In genomic region chr1:21828506-21829210, GRCh38 we compare ENCODE assay signal across 22 cellular contexts. TPM values are rescaled to one million over a fixed set of nuclear protein-coding genes. Genes with fewer than 3 reads are reported as not detected.
"Had no signal": no experiment of that assay in that cellular context is flagged by ENCODE, and none has a peak within 500 bp of the region (broad histone marks: within the 10 kb centered on the region; RNA-seq: fewer than 3 reads in every experiment).

No MANE protein-coding gene starts in this region.

- H3K4me1 Mint-ChIP-seq: naive B cell; nephron; stimulated activated naive CD8-positive, alpha-beta T cell treated with anti-CD3 and anti-CD28 coated beads, Interleukin-15, amount 100 ng/mL, for 72 hours had no signal

- DNase-seq: cerebellar nuclear complex; dermis blood vessel endothelial cell; foreskin melanocyte; hippocampal formation; left ventricle myocardium superior; mesendoderm; naive B cell; sigmoid colon; stimulated activated CD4-positive, alpha-beta T cell treated with anti-CD3 and anti-CD28 coated beads, Interleukin-2, amount 100 ng/mL, for 24 hours; stimulated activated CD4-positive, alpha-beta T cell treated with anti-CD3 and anti-CD28 coated beads, Interleukin-4, amount 100 ng/mL, for 4 hours; stimulated activated naive B cell treated with anti-CD40 and anti-IgM and Interleukin-4, amounts not matched to agents 10 μg/mL and 1 μg/mL and 100 μg/mL, for 72 hours; stimulated activated naive CD8-positive, alpha-beta T cell treated with anti-CD3 and anti-CD28 coated beads, Interleukin-15, amount 100 ng/mL, for 72 hours; testis had no signal

- H3K27ac ChIP-seq: sigmoid colon, skin epidermis, testis, tibial nerve had no signal

- H3K27me3 ChIP-seq: heart left ventricle, sigmoid colon, testis, tibial nerve had no signal

- H3K27me3 Mint-ChIP-seq: stimulated activated naive CD8-positive, alpha-beta T cell treated with anti-CD3 and anti-CD28 coated beads, Interleukin-15, amount 100 ng/mL, for 72 hours had no signal

- H3K4me3 Mint-ChIP-seq: naive B cell; nephron; stimulated activated naive B cell treated with anti-CD40 and anti-IgM and Interleukin-4, amounts not matched to agents 10 μg/mL and 1 μg/mL and 100 μg/mL, for 72 hours; stimulated activated naive CD8-positive, alpha-beta T cell treated with anti-CD3 and anti-CD28 coated beads, Interleukin-15, amount 100 ng/mL, for 72 hours had no signal

- H3K9me3 ChIP-seq: heart left ventricle, sigmoid colon, testis, tibial nerve had no signal

- ATAC-seq: left ventricle myocardium superior; stimulated activated naive B cell treated with anti-CD40 and anti-IgM and Interleukin-4, amounts not matched to agents 10 μg/mL and 1 μg/mL and 100 μg/mL, for 72 hours; stimulated activated naive CD8-positive, alpha-beta T cell treated with anti-CD3 and anti-CD28 coated beads, Interleukin-15, amount 100 ng/mL, for 72 hours had no signal

- H3K4me3 ChIP-seq: heart left ventricle, lung, sigmoid colon, skin epidermis, testis, tibial nerve had no signal

- H3K27ac Mint-ChIP-seq: naive B cell; nephron; stimulated activated naive B cell treated with anti-CD40 and anti-IgM and Interleukin-4, amounts not matched to agents 10 μg/mL and 1 μg/mL and 100 μg/mL, for 72 hours had no signal

- H3K4me1 ChIP-seq: sigmoid colon, testis, tibial nerve had no signal

RNA-seq across cellular contexts. Expression of gene LDLRAD2, which starts 16.6 kb away (rescaled TPM):
- total RNA-seq: glomerular endothelial cell, omental fat pad, pulmonary artery endothelial cell, subcutaneous adipose tissue had no signal
